In the genomic region with DNA sequence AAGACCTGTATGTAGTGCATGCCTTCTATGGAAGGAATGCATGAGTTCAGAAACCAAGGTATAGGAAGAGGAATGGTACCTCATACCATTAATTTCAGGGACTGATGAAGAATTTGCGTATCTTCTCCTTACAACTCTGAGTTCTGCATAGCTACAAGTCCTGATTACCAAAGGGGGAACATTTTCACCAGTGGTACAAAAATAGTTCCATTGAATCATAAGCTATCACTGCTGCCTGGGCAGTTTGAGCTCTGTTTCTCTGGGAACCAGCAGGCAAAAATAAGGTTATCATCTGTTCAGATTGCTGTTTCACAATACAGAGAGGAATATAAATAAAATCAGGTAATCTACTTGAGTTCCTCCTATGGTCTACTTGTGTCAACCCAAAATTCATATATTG, we compare ENCODE assay signal across 8 cellular contexts.
"Had no signal": no experiment of that assay in that cellular context is flagged by ENCODE, and none has a peak within 500 bp of the region (broad histone marks: within the 10 kb centered on the region; RNA-seq: fewer than 3 reads in every experiment).

No MANE protein-coding gene starts in this region.

- H3K27ac ChIP-seq: GM23248, HL-60 had no signal

- H2AFZ ChIP-seq: GM23248 had no signal

- H3K36me3 ChIP-seq: HAP-1 had no signal

- H3K9ac ChIP-seq: GM23248 had no signal

- DNase-seq: GM23248, GOT3, H7, HFFc6 had no signal

- ATAC-seq: HCT116, HepG2 had no signal

- H3K9me3 ChIP-seq: HAP-1 had no signal

- H3K4me3 ChIP-seq: GM23248, HAP-1 had no signal

- H3K4me1 ChIP-seq: HAP-1 had no signal
